8 cellular contexts compared by ENCODE assay signal in genomic region chr9:112331676-112331955, GRCh38. TPM values are rescaled to one million over a fixed set of nuclear protein-coding genes. Genes with fewer than 3 reads are reported as not detected.
DNase-seq lines count a peak whose midpoint lies in the region; ATAC-seq and TF ChIP-seq lines count a peak whose summit lies in the region.

No MANE protein-coding gene starts in this region.

- DNase-seq in cardiac muscle cell (ENCODE audit: low read depth in 1 of 2, low spot score in 1 of 2) (no peak), Right ventricle myocardium superior (no peak), upper lobe of right lung (no peak)

- H3K36me3 ChIP-seq in cardiac muscle cell (no peaks in the 10 kb centered on the region), upper lobe of right lung (no peaks in the 10 kb centered on the region)

- H3K27ac ChIP-seq in cardiac muscle cell, result no peak overlapping the region
- peak overlapping the region; percentile 95 for H3K27ac ChIP-seq in upper lobe of right lung

- peak overlapping the region; percentile 77 for H3K4me3 ChIP-seq in cardiac muscle cell
- H3K4me3 ChIP-seq in WI38 (ENCODE audit: low read depth, low read length), result peak overlapping the region; percentile 88
- peak overlapping the region; percentile 82 for H3K4me3 ChIP-seq in iPS-11a (ENCODE audit: low read depth, low read length)
- peak overlapping the region; percentile 84 for H3K4me3 ChIP-seq in upper lobe of right lung

- H3K4me1 ChIP-seq in cardiac muscle cell (ENCODE audit: low read depth) (peaks cover 3% of the 10 kb centered on the region), upper lobe of right lung (peaks cover 24% of the 10 kb centered on the region)

- intact Hi-C loops in Right ventricle myocardium superior (cut with DNase I), result no loop called here
- intact Hi-C loops in upper lobe of right lung (cut with DNase I), result no loop called here

- H3K9me3 ChIP-seq in cardiac muscle cell (ENCODE audit: low read depth) (no peaks in the 10 kb centered on the region), upper lobe of right lung (no peaks in the 10 kb centered on the region)

- no peaks in the 10 kb centered on the region for H3K27me3 ChIP-seq in cardiac muscle cell
- H3K27me3 ChIP-seq in upper lobe of right lung, result no peaks in the 10 kb centered on the region

- TF ChIP-seq CTCF in cardiac muscle cell (IDR thresholded peaks at IDR 0.05; ENCODE audit: low read depth, low read length) (no peak), WI38 (IDR thresholded peaks at IDR 0.05; ENCODE audit: low read depth, low read length) (no peak), upper lobe of right lung (IDR thresholded peaks at IDR 0.05) (no peak)

- ATAC-seq in Right ventricle myocardium superior (ENCODE audit: poor library complexity), result no peak
- ATAC-seq in upper lobe of right lung, result no peak
- ATAC-seq in GM21360 (IDR thresholded peaks at IDR 0.05; ENCODE audit: unreplicated experiment), result no peak
- ATAC-seq in HG03378 (IDR thresholded peaks at IDR 0.05; ENCODE audit: unreplicated experiment), result no peak
- ATAC-seq in HG03460 (IDR thresholded peaks at IDR 0.05; ENCODE audit: unreplicated experiment), result no peak

RNA-seq across cellular contexts. Expression of gene PTBP3, which starts 1.8 kb away (rescaled TPM):
- total RNA-seq in cardiac muscle cell (9.9 and 15.5 TPM in 2 replicates), Right ventricle myocardium superior (13.7 TPM), upper lobe of right lung (77.6 TPM)
- polyA plus RNA-seq in cardiac muscle cell, result 6.2 and 13.3 TPM in 2 replicates

RNA-seq across cellular contexts. Expression of gene HSDL2, which starts 48.3 kb away (rescaled TPM):
- total RNA-seq in cardiac muscle cell (35.4 and 46.4 TPM in 2 replicates), Right ventricle myocardium superior (292 TPM), upper lobe of right lung (56.3 TPM)
- polyA plus RNA-seq in cardiac muscle cell, result 43.8 and 58.1 TPM in 2 replicates
